ENCODE assay signal across 26 cellular contexts in genomic region chr3:12670789-12671450, GRCh38. TPM values are rescaled to one million over a fixed set of nuclear protein-coding genes. Genes with fewer than 3 reads are reported as not detected.
DNase-seq lines count a peak whose midpoint lies in the region; ATAC-seq and TF ChIP-seq lines count a peak whose summit lies in the region.
"Had no signal": no experiment of that assay in that cellular context is flagged by ENCODE, and none has a peak within 500 bp of the region (broad histone marks: within the 10 kb centered on the region; RNA-seq: fewer than 3 reads in every experiment).

No MANE protein-coding gene starts in this region.

- H3K4me3 ChIP-seq in heart left ventricle (no peak overlapping the region), lower lobe of right lung (no peak overlapping the region), suprapubic skin (no peak overlapping the region)
- H3K4me3 ChIP-seq: esophagus muscularis mucosa, SK-N-MC, transverse colon had no signal

- peak overlapping the region; percentile 2 for H3K27ac Mint-ChIP-seq in endothelial cell (ENCODE audit: unreplicated experiment)
- H3K27ac Mint-ChIP-seq in activated naive CD4-positive, alpha-beta T cell treated with anti-CD3 and anti-CD28 coated beads, Interleukin-2, amount 10 ng/mL, durations not matched to agents 7 days and 5 days: no peak overlapping the region
- H3K27ac Mint-ChIP-seq: activated B cell treated with CpG ODN at 0.5 μM for 24 hours; B cell; dendritic cell treated with granulocyte-macrophage colony-stimulating factor and Interleukin-4, amounts not matched to agents 40 ng/mL and 50 ng/mL, for 4 days had no signal

- no peaks in the 10 kb centered on the region for H3K9me3 Mint-ChIP-seq in endothelial cell (ENCODE audit: unreplicated experiment)
- H3K9me3 Mint-ChIP-seq in activated naive CD4-positive, alpha-beta T cell treated with anti-CD3 and anti-CD28 coated beads, Interleukin-2, amount 10 ng/mL, durations not matched to agents 7 days and 5 days: no peaks in the 10 kb centered on the region
- H3K9me3 Mint-ChIP-seq: activated B cell treated with CpG ODN at 0.5 μM for 24 hours; activated T-cell treated with anti-CD3 and anti-CD28 coated beads, Interleukin-2, amount 50 U/mL, for 4 hours; central memory CD8-positive, alpha-beta T cell; dendritic cell treated with granulocyte-macrophage colony-stimulating factor and Interleukin-4, amounts not matched to agents 40 ng/mL and 50 ng/mL, for 4 days had no signal

- peaks cover 4% of the 10 kb centered on the region for H3K27me3 Mint-ChIP-seq in endothelial cell (ENCODE audit: unreplicated experiment)
- peaks cover 17% of the 10 kb centered on the region for H3K27me3 Mint-ChIP-seq in activated naive CD4-positive, alpha-beta T cell treated with anti-CD3 and anti-CD28 coated beads, Interleukin-2, amount 10 ng/mL, durations not matched to agents 7 days and 5 days
- H3K27me3 Mint-ChIP-seq: activated B cell treated with CpG ODN at 0.5 μM for 24 hours; CD4-positive, alpha-beta memory T cell; central memory CD8-positive, alpha-beta T cell; dendritic cell treated with granulocyte-macrophage colony-stimulating factor and Interleukin-4, amounts not matched to agents 40 ng/mL and 50 ng/mL, for 4 days had no signal

- TF ChIP-seq EP300 in suprapubic skin (IDR thresholded peaks at IDR 0.05): no peak

- intact Hi-C loops in heart left ventricle (cut with DNase I): no loop called here
- intact Hi-C loops in left cardiac atrium (cut with DNase I): no loop called here
- intact Hi-C loops in lower lobe of right lung (cut with DNase I): no loop called here

- POLR2A ChIA-PET in RWPE1 (lab: Yijun Ruan, JAX; ENCODE audit: low non-redundant PET): no interaction called here

- no peaks in the 10 kb centered on the region for H3K36me3 Mint-ChIP-seq in endothelial cell (ENCODE audit: low read depth, unreplicated experiment)
- H3K36me3 Mint-ChIP-seq in activated naive CD4-positive, alpha-beta T cell treated with anti-CD3 and anti-CD28 coated beads, Interleukin-2, amount 10 ng/mL, durations not matched to agents 7 days and 5 days: no peaks in the 10 kb centered on the region
- H3K36me3 Mint-ChIP-seq: CD4-positive, alpha-beta memory T cell had no signal

- H3K4me1 Mint-ChIP-seq in endothelial cell (ENCODE audit: unreplicated experiment): peaks cover 19% of the 10 kb centered on the region
- H3K4me1 Mint-ChIP-seq in activated naive CD4-positive, alpha-beta T cell treated with anti-CD3 and anti-CD28 coated beads, Interleukin-2, amount 10 ng/mL, durations not matched to agents 7 days and 5 days: no peaks in the 10 kb centered on the region
- H3K4me1 Mint-ChIP-seq: activated B cell treated with CpG ODN at 0.5 μM for 24 hours; B cell; CD4-positive, alpha-beta memory T cell; central memory CD8-positive, alpha-beta T cell had no signal

- no peaks in the 10 kb centered on the region for H3K9me3 ChIP-seq in heart left ventricle
- H3K9me3 ChIP-seq in lower lobe of right lung: no peaks in the 10 kb centered on the region
- no peaks in the 10 kb centered on the region for H3K9me3 ChIP-seq in suprapubic skin
- H3K9me3 ChIP-seq: esophagus muscularis mucosa, transverse colon had no signal

- no peaks in the 10 kb centered on the region for H3K36me3 ChIP-seq in heart left ventricle
- no peaks in the 10 kb centered on the region for H3K36me3 ChIP-seq in lower lobe of right lung
- no peaks in the 10 kb centered on the region for H3K36me3 ChIP-seq in suprapubic skin
- H3K36me3 ChIP-seq: esophagus muscularis mucosa, transverse colon had no signal

- peak overlapping the region in 3 of 12 donors; percentile 42 to 49 (median 47) for H3K27ac ChIP-seq in heart left ventricle
- H3K27ac ChIP-seq in lower lobe of right lung: no peak overlapping the region
- no peak overlapping the region for H3K27ac ChIP-seq in suprapubic skin
- H3K27ac ChIP-seq in RWPE1: no peak overlapping the region
- H3K27ac ChIP-seq: esophagus muscularis mucosa, SK-N-MC, transverse colon had no signal

- H3K4me1 ChIP-seq in heart left ventricle (no peaks in the 10 kb centered on the region), lower lobe of right lung (no peaks in the 10 kb centered on the region), suprapubic skin (no peaks in the 10 kb centered on the region)
- H3K4me1 ChIP-seq: esophagus muscularis mucosa, transverse colon had no signal

- 73 to 84% (median 78%) methylated on average over 5 of the region's 5 CpGs for WGBS in heart left ventricle, 4 donors
- 90% methylated on average over 5 of the region's 5 CpGs for WGBS in suprapubic skin

- DNase-seq in heart left ventricle (peak in 2 of 5 donors; percentile 44 to 64), left cardiac atrium (no peak), endothelial cell (ENCODE audit: low spot score) (no peak), lower lobe of right lung (peak; percentile 28), suprapubic skin (ENCODE audit: low spot score in 2 of 2) (peak; percentile 21 to 40), RWPE1 (ENCODE audit: low spot score) (no peak), T-helper 2 cell (no peak)
- DNase-seq in activated naive CD4-positive, alpha-beta T cell treated with anti-CD3 and anti-CD28 coated beads, Interleukin-2, amount 10 ng/mL, durations not matched to agents 7 days and 5 days: no peak
- DNase-seq: activated B cell treated with CpG ODN at 0.5 μM for 24 hours; activated gamma-delta T cell; activated T-cell treated with anti-CD3 and anti-CD28 coated beads, Interleukin-2, amount 50 U/mL, for 4 hours; CD4-positive, alpha-beta memory T cell; EL; foreskin fibroblast; IMR-90; mammary epithelial cell; NCI-H2107; right cardiac atrium; stimulated activated CD4-positive, alpha-beta T cell treated with anti-CD3 and anti-CD28 coated beads, Interleukin-4, amount 100 ng/mL, for 24 hours; T-helper 1 cell; transverse colon had no signal

- CTCF ChIA-PET in RWPE1 (lab: Yijun Ruan, JAX): interaction anchor here (0.6 kb wide), 1 partner anchor 104 kb away, joined by 3 read pairs; no protein-coding TSS in a partner anchor
- CTCF ChIA-PET in activated naive CD4-positive, alpha-beta T cell treated with anti-CD3 and anti-CD28 coated beads, Interleukin-2, amount 10 ng/mL, durations not matched to agents 7 days and 5 days (lab: Charles Lee): no interaction called here

- TF ChIP-seq POLR2A in heart left ventricle (IDR thresholded peaks at IDR 0.05) (no peak), suprapubic skin (IDR thresholded peaks at IDR 0.05) (no peak)

- H3K27me3 ChIP-seq in heart left ventricle (no peaks in the 10 kb centered on the region), lower lobe of right lung (ENCODE audit: low read depth) (no peaks in the 10 kb centered on the region), suprapubic skin (no peaks in the 10 kb centered on the region)
- H3K27me3 ChIP-seq: esophagus muscularis mucosa, transverse colon had no signal

- no peak overlapping the region for H3K4me3 Mint-ChIP-seq in endothelial cell (ENCODE audit: unreplicated experiment)
- no peak overlapping the region for H3K4me3 Mint-ChIP-seq in activated naive CD4-positive, alpha-beta T cell treated with anti-CD3 and anti-CD28 coated beads, Interleukin-2, amount 10 ng/mL, durations not matched to agents 7 days and 5 days
- H3K4me3 Mint-ChIP-seq: activated B cell treated with CpG ODN at 0.5 μM for 24 hours; activated T-cell treated with anti-CD3 and anti-CD28 coated beads, Interleukin-2, amount 50 U/mL, for 4 hours; B cell; central memory CD8-positive, alpha-beta T cell; dendritic cell treated with granulocyte-macrophage colony-stimulating factor and Interleukin-4, amounts not matched to agents 40 ng/mL and 50 ng/mL, for 4 days had no signal

- TF ChIP-seq CTCF in heart left ventricle (IDR thresholded peaks at IDR 0.05): peak in 1 of 12 donors; percentile 11
- TF ChIP-seq CTCF in endothelial cell (IDR thresholded peaks at IDR 0.05; ENCODE audit: unreplicated experiment): no peak
- no peak for TF ChIP-seq CTCF in lower lobe of right lung (IDR thresholded peaks at IDR 0.05)
- no peak for TF ChIP-seq CTCF in suprapubic skin (IDR thresholded peaks at IDR 0.05)
- TF ChIP-seq CTCF in RWPE1 (conservative IDR thresholded peaks at IDR 0.05; ENCODE audit: low read depth): no peak

- ATAC-seq in heart left ventricle (peak; percentile 83 to 92 (median 89)), left cardiac atrium (no peak), lower lobe of right lung (no peak)
- ATAC-seq: activated T-cell treated with anti-CD3 and anti-CD28 coated beads, Interleukin-2, amount 50 U/mL, for 4 hours had no signal

RNA-seq across cellular contexts. Expression of gene RAF1, which starts 7.0 kb away (rescaled TPM):
- total RNA-seq in heart left ventricle: 100 to 1,000 TPM in 8 of 9 donors, 10 to 100 TPM in 1; 99.2 to 197 (median 135) TPM
- 100 to 1,000 TPM in 1 of 2 donors, 10 to 100 TPM in 1; 62.7 to 159 TPM for polyA plus RNA-seq in heart left ventricle
- total RNA-seq in left cardiac atrium: 100 to 1,000 TPM; 109 to 116 TPM
- 96.8 TPM for total RNA-seq in endothelial cell (ENCODE audit: unreplicated experiment)
- total RNA-seq in lower lobe of right lung: 92.7 TPM
- total RNA-seq in suprapubic skin: 100 to 1,000 TPM in 3 of 4 donors, 10 to 100 TPM in 1; 96.3 to 155 (median 123) TPM

Comparison
In these comparisons a context has a peak if more than half of its experiments do, and no peak if none do; other contexts are left out.
1. ATAC-seq: peak in heart left ventricle (4 of 4); none in left cardiac atrium (0 of 2) and lower lobe of right lung (0 of 2).
2. DNase-seq: peak in lower lobe of right lung (single experiment) and suprapubic skin (2 of 2); none in left cardiac atrium (single experiment), endothelial cell (single experiment), RWPE1 (single experiment), T-helper 2 cell (0 of 5) and activated naive CD4-positive, alpha-beta T cell treated with anti-CD3 and anti-CD28 coated beads, Interleukin-2, amount 10 ng/mL, durations not matched to agents 7 days and 5 days (single experiment).